8 cellular contexts compared by ENCODE assay signal in genomic region chr18:63137999-63138448, GRCh38.
DNase-seq lines count a peak whose midpoint lies in the region; ATAC-seq, FAIRE-seq and TF ChIP-seq lines count a peak whose summit lies in the region.
"Had no signal": no experiment of that assay in that cellular context is flagged by ENCODE, and none has a peak within 500 bp of the region (broad histone marks: within the 10 kb centered on the region; RNA-seq: fewer than 3 reads in every experiment).

No MANE protein-coding gene starts in this region.

- TF ChIP-seq POLR2A in body of pancreas (IDR thresholded peaks at IDR 0.05) (no peak), gastrocnemius medialis (IDR thresholded peaks at IDR 0.05) (no peak)

- no peaks in the 10 kb centered on the region for H3K27me3 ChIP-seq in body of pancreas
- no peaks in the 10 kb centered on the region for H3K27me3 ChIP-seq in gastrocnemius medialis
- H3K27me3 ChIP-seq: SJSA1 had no signal

- H3K4me3 ChIP-seq in OCI-LY7 (ENCODE audit: low read depth, low read length, poor library complexity, severe bottlenecking) (peak overlapping the region; percentile 60), body of pancreas (no peak overlapping the region), gastrocnemius medialis (peak overlapping the region; percentile 48 to 57 (median 55))
- H3K4me3 ChIP-seq: SJSA1 had no signal

- CTCF ChIA-PET in OCI-LY7 (lab: Charles Lee; ENCODE audit: unreplicated experiment) = interaction anchor here (0.6 kb wide), 1 partner anchor 19 kb away, joined by 6 read pairs; no protein-coding TSS in a partner anchor

- no TSS peak for BruUV-seq in OCI-LY7 (replicated peaks; lab: Mats Ljungman, UMichigan)

- DNase-seq in OCI-LY7 (ENCODE audit: low spot score) (peak; percentile 74), body of pancreas (no peak), gastrocnemius medialis (no peak), COR-L47 (lab: John Stamatoyannopoulos, UW) (no peak), GM19239 (ENCODE audit: insufficient read length, low spot score) (no peak)

- FAIRE-seq in GM19239 (lab: Jason Lieb, UNC) = no peak

- H2AFZ ChIP-seq in OCI-LY7 (ENCODE audit: low read length) = peak overlapping the region; percentile 85

- H4K20me1 ChIP-seq in OCI-LY7 (ENCODE audit: insufficient read depth, low read length) = no peaks in the 10 kb centered on the region

- intact Hi-C loops in OCI-LY7 (cut with micrococcal nuclease; ENCODE audit: unreplicated experiment) = loop anchor here (10.0 kb wide), 1 partner anchor 287 kb away; the partner anchor contains the start of gene VPS4B
- intact Hi-C loops in body of pancreas (cut with DNase I) = no loop called here
- intact Hi-C loops in gastrocnemius medialis (cut with DNase I; ENCODE audit: low total_unique reads) = loop anchor here (10.0 kb wide), 1 partner anchor 287 kb away; the partner anchor contains the start of gene VPS4B

- ATAC-seq in GM21526 (IDR thresholded peaks at IDR 0.05; ENCODE audit: low FRiP score, unreplicated experiment) = peak; percentile 23
- ATAC-seq in body of pancreas = peak; percentile 13
- peak; percentile 62 to 68 for ATAC-seq in gastrocnemius medialis
- no peak for ATAC-seq in HG03439 (IDR thresholded peaks at IDR 0.05; ENCODE audit: unreplicated experiment)

- H3K9me3 ChIP-seq in OCI-LY7 (ENCODE audit: low read length) = 0 out of 2 replicates have a peak, but pooled peaks cover 4% of the 10 kb centered on the region
- H3K9me3 ChIP-seq in body of pancreas = no peaks in the 10 kb centered on the region
- H3K9me3 ChIP-seq in gastrocnemius medialis = no peaks in the 10 kb centered on the region

- TF ChIP-seq CTCF in OCI-LY7 (conservative IDR thresholded peaks at IDR 0.05; ENCODE audit: low read length) (no peak), body of pancreas (IDR thresholded peaks at IDR 0.05) (no peak), gastrocnemius medialis (IDR thresholded peaks at IDR 0.05 in 4 of 5, conservative IDR thresholded peaks at IDR 0.05 in 1 of 5) (no peak)

- POLR2A ChIA-PET in OCI-LY7 (lab: Charles Lee) = interaction anchor here (1.0 to 2.8 kb wide), 2 partner anchors 15 to 20 kb away, joined by 3 to 13 read pairs; no protein-coding TSS in a partner anchor

- H3K4me1 ChIP-seq in OCI-LY7 (ENCODE audit: insufficient read depth, low read length, poor library complexity, severe bottlenecking) = peaks cover 61% of the 10 kb centered on the region
- H3K4me1 ChIP-seq in body of pancreas = peaks cover under 1% of the 10 kb centered on the region
- H3K4me1 ChIP-seq in gastrocnemius medialis = peaks cover 45 to 51% of the 10 kb centered on the region in 2 donors
- H3K4me1 ChIP-seq: SJSA1 had no signal

- H3K36me3 ChIP-seq in OCI-LY7 (ENCODE audit: insufficient read depth, low read length) (no peaks in the 10 kb centered on the region), body of pancreas (replicated peaks in 1 of 2; ENCODE audit: insufficient read depth in 1 of 2, low read depth in 2 of 2) (no peaks in the 10 kb centered on the region), gastrocnemius medialis (no peaks in the 10 kb centered on the region)
- H3K36me3 ChIP-seq: SJSA1 had no signal

- in situ Hi-C loops in gastrocnemius medialis (cut with MboI; ENCODE audit: low sequenced_read_pairs in 4 of 4) = loop anchor here in 3 of 4 donors (10.0 to 25.0 kb wide), 2 partner anchors 187 to 299 kb away; no protein-coding TSS in a partner anchor

- H3K4me2 ChIP-seq in OCI-LY7 (ENCODE audit: low read length) = peak overlapping the region; percentile 79

- 49 to 73% methylated on average over 12 of the region's 12 CpGs for WGBS in body of pancreas, 2 donors

- no peaks in the 10 kb centered on the region for H3K9me2 ChIP-seq in OCI-LY7 (ENCODE audit: insufficient read depth, low read length)

- H3K27ac ChIP-seq in OCI-LY7 (ENCODE audit: low read depth, low read length, poor library complexity, severe bottlenecking) = peak overlapping the region; percentile 88
- no peak overlapping the region for H3K27ac ChIP-seq in body of pancreas
- H3K27ac ChIP-seq in gastrocnemius medialis = peak overlapping the region; percentile 74 to 82 (median 75)
- H3K27ac ChIP-seq: SJSA1 had no signal

- H3K79me2 ChIP-seq in OCI-LY7 (ENCODE audit: insufficient read depth, low read depth, low read length) = no peaks in the 10 kb centered on the region

Comparison
In these comparisons a context has a peak if more than half of its experiments do, and no peak if none do; other contexts are left out.
1. H3K27ac ChIP-seq: peak in OCI-LY7 (single experiment) and gastrocnemius medialis (4 of 4); none in body of pancreas (0 of 4).
2. H3K4me3 ChIP-seq: peak in OCI-LY7 (single experiment) and gastrocnemius medialis (4 of 4); none in body of pancreas (0 of 2).